Comparison of ENCODE assay signal across 1 cellular context in the genomic region with DNA sequence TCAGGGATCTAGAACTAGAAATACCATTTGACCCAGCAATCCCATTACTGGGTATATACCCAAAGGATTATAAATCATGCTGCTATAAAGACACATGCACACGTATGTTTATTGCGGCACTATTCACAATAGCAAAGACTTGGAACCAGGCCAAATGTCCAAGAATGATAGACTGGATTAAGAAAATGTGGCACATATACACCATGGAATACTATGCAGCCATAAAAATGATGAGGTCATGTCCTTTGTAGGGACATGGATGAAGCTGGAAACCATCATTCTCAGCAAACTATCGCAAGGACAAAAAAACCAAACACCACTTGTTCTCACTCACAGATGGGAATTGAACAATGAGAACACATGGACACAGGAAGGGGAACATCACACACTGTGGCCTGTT.
A peak's percentile ranks its signal among the peaks of the same experiment; 100 is the strongest.
TF ChIP-seq lines count a peak whose summit lies in the region.

No MANE protein-coding gene starts in this region.

TF ChIP-seq in K562, 482 proteins besides CTCF, POLR2A, EP300 and RAD21 (continued from another document):
- TF ChIP-seq, protein P1, sequence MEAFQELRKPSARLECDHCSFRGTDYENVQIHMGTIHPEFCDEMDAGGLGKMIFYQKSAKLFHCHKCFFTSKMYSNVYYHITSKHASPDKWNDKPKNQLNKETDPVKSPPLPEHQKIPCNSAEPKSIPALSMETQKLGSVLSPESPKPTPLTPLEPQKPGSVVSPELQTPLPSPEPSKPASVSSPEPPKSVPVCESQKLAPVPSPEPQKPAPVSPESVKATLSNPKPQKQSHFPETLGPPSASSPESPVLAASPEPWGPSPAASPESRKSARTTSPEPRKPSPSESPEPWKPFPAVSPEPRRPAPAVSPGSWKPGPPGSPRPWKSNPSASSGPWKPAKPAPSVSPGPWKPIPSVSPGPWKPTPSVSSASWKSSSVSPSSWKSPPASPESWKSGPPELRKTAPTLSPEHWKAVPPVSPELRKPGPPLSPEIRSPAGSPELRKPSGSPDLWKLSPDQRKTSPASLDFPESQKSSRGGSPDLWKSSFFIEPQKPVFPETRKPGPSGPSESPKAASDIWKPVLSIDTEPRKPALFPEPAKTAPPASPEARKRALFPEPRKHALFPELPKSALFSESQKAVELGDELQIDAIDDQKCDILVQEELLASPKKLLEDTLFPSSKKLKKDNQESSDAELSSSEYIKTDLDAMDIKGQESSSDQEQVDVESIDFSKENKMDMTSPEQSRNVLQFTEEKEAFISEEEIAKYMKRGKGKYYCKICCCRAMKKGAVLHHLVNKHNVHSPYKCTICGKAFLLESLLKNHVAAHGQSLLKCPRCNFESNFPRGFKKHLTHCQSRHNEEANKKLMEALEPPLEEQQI (IDR thresholded peaks at IDR 0.05), result 0 out of 2 replicates have a peak, but pooled peaks have one; percentile 48
- peak in 1 of 2 experiments; percentile 43; a peak in 1 of 4 replicates for TF ChIP-seq KDM1A (IDR thresholded peaks at IDR 0.05)
